In the genomic region with DNA sequence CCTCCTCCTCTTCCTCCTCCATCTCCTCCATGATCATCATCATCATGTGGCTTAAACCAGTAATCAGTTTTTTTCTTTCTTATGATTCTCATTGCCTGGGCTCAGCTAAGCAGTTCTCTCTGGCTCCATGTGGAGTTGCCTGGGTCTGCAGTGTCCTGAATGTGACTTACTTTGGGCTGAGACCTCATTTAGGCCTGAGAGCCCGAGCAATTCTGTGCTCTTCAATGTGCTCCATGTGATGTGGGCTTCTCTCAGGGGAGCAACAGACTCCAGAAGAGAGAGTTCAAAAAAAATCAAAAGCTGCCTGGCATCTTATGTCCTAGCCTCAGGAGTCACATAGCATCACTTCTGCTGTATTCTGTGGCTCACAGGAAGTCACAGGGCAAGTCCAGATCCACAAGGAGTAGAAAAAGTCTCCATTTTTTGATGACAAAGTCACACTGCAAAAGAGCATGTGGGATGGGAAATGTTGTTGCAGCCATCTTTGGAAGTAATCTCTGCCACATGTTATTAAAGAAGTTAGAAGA, we compare ENCODE assay signal across 21 cellular contexts.
DNase-seq lines count a peak whose midpoint lies in the region; ATAC-seq and TF ChIP-seq lines count a peak whose summit lies in the region.
"Had no signal": no experiment of that assay in that cellular context is flagged by ENCODE, and none has a peak within 500 bp of the region (broad histone marks: within the 10 kb centered on the region; RNA-seq: fewer than 3 reads in every experiment).

No MANE protein-coding gene starts in this region.

- no peaks in the 10 kb centered on the region for H3K9me3 Mint-ChIP-seq in GM23338
- H3K9me3 Mint-ChIP-seq in WTC11 = no peaks in the 10 kb centered on the region
- H3K9me3 Mint-ChIP-seq in nephron progenitor cell = no peaks in the 10 kb centered on the region
- H3K9me3 Mint-ChIP-seq: T-cell had no signal

- H3K4me3 Mint-ChIP-seq in GM23338 (no peak overlapping the region), WTC11 (no peak overlapping the region), nephron progenitor cell (no peak overlapping the region)
- H3K4me3 Mint-ChIP-seq: CD4-positive, alpha-beta memory T cell; T-cell had no signal

- POLR2A ChIA-PET in WTC11 (lab: Charles Lee) = no interaction called here

- no peak overlapping the region for H2AFZ ChIP-seq in GM23338
- H2AFZ ChIP-seq: PC-9 had no signal

- H3K4me1 Mint-ChIP-seq in GM23338 = peaks cover 8% of the 10 kb centered on the region; the same call in 2 of the 3 replicates
- H3K4me1 Mint-ChIP-seq in WTC11 = peaks cover 6% of the 10 kb centered on the region
- H3K4me1 Mint-ChIP-seq in nephron progenitor cell = peaks cover 20% of the 10 kb centered on the region
- H3K4me1 Mint-ChIP-seq: CD4-positive, alpha-beta memory T cell; T-cell had no signal

- no peaks in the 10 kb centered on the region for H3K36me3 Mint-ChIP-seq in GM23338 (ENCODE audit: low read depth)
- no peaks in the 10 kb centered on the region for H3K36me3 Mint-ChIP-seq in WTC11
- no peaks in the 10 kb centered on the region for H3K36me3 Mint-ChIP-seq in nephron progenitor cell (ENCODE audit: low read depth)
- H3K36me3 Mint-ChIP-seq: CD4-positive, alpha-beta memory T cell; T-cell had no signal

- CTCF ChIA-PET in WTC11 (lab: Charles Lee) = interaction anchor here (1.7 kb wide), 1 partner anchor 373 kb away, joined by 3 read pairs; no protein-coding TSS in a partner anchor

- ATAC-seq in GM23338 = peak; percentile 57; the same call in 2 of the 3 replicates
- ATAC-seq in WTC11 = no peak; the same call in 1 of the 2 replicates
- ATAC-seq: T-cell had no signal

- H3K4me1 ChIP-seq in GM23338 (ENCODE audit: insufficient read depth) = no peaks in the 10 kb centered on the region
- H3K4me1 ChIP-seq: BLaER1 treated with 17β-estradiol and CSF1 and Interleukin-3, amounts not matched to agents 10 nM and 100 nM had no signal

- H3K36me3 ChIP-seq in GM23338 (ENCODE audit: insufficient read depth) = no peaks in the 10 kb centered on the region
- H3K36me3 ChIP-seq: BLaER1 treated with 17β-estradiol and CSF1 and Interleukin-3, amounts not matched to agents 10 nM and 100 nM had no signal

- H3K27me3 Mint-ChIP-seq in GM23338 (ENCODE audit: insufficient read depth, low read depth, poor library complexity) (peaks cover 4% of the 10 kb centered on the region), WTC11 (ENCODE audit: low read depth) (no peaks in the 10 kb centered on the region), nephron progenitor cell (ENCODE audit: low read depth, poor library complexity) (no peaks in the 10 kb centered on the region)
- H3K27me3 Mint-ChIP-seq: CD4-positive, alpha-beta memory T cell; T-cell had no signal

- H3K27me3 ChIP-seq in GM23338 (ENCODE audit: insufficient read depth) = no peaks in the 10 kb centered on the region
- H3K27me3 ChIP-seq: BLaER1 treated with 17β-estradiol and CSF1 and Interleukin-3, amounts not matched to agents 10 nM and 100 nM had no signal

- H3K79me2 ChIP-seq in GM23338 (replicated peaks; ENCODE audit: insufficient read depth) = no peaks in the 10 kb centered on the region

- DNase-seq in DMS 273 (lab: John Stamatoyannopoulos, UW; ENCODE audit: unreplicated experiment) (peak; percentile 11), GM23338 (ENCODE audit: low spot score) (peak; percentile 2), WTC11 (ENCODE audit: low spot score) (no peak), nephron progenitor cell (no peak), NCI-H2227 treated with DMSO at 0.1 percent for 48 hours (lab: John Stamatoyannopoulos, UW) (no peak)
- DNase-seq in activated T-cell treated with anti-CD3 and anti-CD28 coated beads, Interleukin-2, amount 50 U/mL, for 1 hour = no peak
- DNase-seq in activated CD4-positive, alpha-beta T cell treated with anti-CD3 and anti-CD28 coated beads for 4 hours = no peak
- DNase-seq: CD4-positive, alpha-beta memory T cell; H7; KG1; NCI-H1092 treated with DMSO at 0.1 percent for 48 hours; NCI-H1436 treated with DMSO at 0.1 percent for 48 hours; NCI-H1930; NCI-H446 treated with DMSO at 0.1 percent for 48 hours; NCI-H526 treated with DMSO at 0.1 percent for 48 hours; PC-9; RPMI8226; SHP77; T-cell had no signal

- H3F3A ChIP-seq in GM23338 (replicated peaks; ENCODE audit: low read depth) = no peaks in the 10 kb centered on the region

- H3K9me2 ChIP-seq in GM23338 (ENCODE audit: insufficient read depth) = no peaks in the 10 kb centered on the region

- no peaks in the 10 kb centered on the region for H4K20me1 ChIP-seq in GM23338 (replicated peaks; ENCODE audit: insufficient read depth)
- H4K20me1 ChIP-seq: BLaER1 treated with 17β-estradiol and CSF1 and Interleukin-3, amounts not matched to agents 10 nM and 100 nM had no signal

- H3K27ac ChIP-seq in GM23338 (ENCODE audit: low read depth) = no peak overlapping the region
- H3K27ac ChIP-seq: BLaER1 treated with 17β-estradiol and CSF1 and Interleukin-3, amounts not matched to agents 10 nM and 100 nM; HL-60; PC-9 had no signal

- H3K4me3 ChIP-seq in GM23338 = no peak overlapping the region
- H3K4me3 ChIP-seq: BLaER1 treated with 17β-estradiol and CSF1 and Interleukin-3, amounts not matched to agents 10 nM and 100 nM; PC-9 had no signal

- H3K4me2 ChIP-seq in GM23338 = no peak overlapping the region
- H3K4me2 ChIP-seq: BLaER1 treated with 17β-estradiol and CSF1 and Interleukin-3, amounts not matched to agents 10 nM and 100 nM; PC-9 had no signal

- TF ChIP-seq CTCF in GM23338 (conservative IDR thresholded peaks at IDR 0.05; ENCODE audit: low read depth in 2 of 2) = no peak
- TF ChIP-seq CTCF in WTC11 (IDR thresholded peaks at IDR 0.05) = no peak
- no peak for TF ChIP-seq CTCF in nephron progenitor cell (IDR thresholded peaks at IDR 0.05)

- H3K27ac Mint-ChIP-seq in GM23338 (0 out of 2 replicates have a peak overlapping the region, but pooled peaks have one; percentile 21), WTC11 (peak overlapping the region; percentile 71), nephron progenitor cell (peak overlapping the region; percentile 72)
- H3K27ac Mint-ChIP-seq: CD4-positive, alpha-beta memory T cell; T-cell had no signal

TF ChIP-seq in GM23338, 12 proteins besides CTCF, POLR2A, EP300 and RAD21 (continues in another document):
- TF ChIP-seq REST (IDR thresholded peaks at IDR 0.05; ENCODE audit: unreplicated experiment) (no peak), ZNF331 (CRISPR knock-in tag; IDR thresholded peaks at IDR 0.05; ENCODE audit: low read depth) (no peak), JUNB (IDR thresholded peaks at IDR 0.05; ENCODE audit: unreplicated experiment) (no peak), ZNF114 (CRISPR knock-in tag; IDR thresholded peaks at IDR 0.05) (no peak), NANOG (IDR thresholded peaks at IDR 0.05; ENCODE audit: borderline replicate concordance) (no peak)

TF ChIP-seq in WTC11, 78 proteins besides CTCF, POLR2A, EP300 and RAD21:
- TF ChIP-seq ZNF232 (CRISPR knock-in tag; IDR thresholded peaks at IDR 0.05) = no peak
- TF ChIP-seq AFF4 (CRISPR knock-in tag; IDR thresholded peaks at IDR 0.05; ENCODE audit: borderline replicate concordance) = no peak
- no peak for TF ChIP-seq HMGXB4 (CRISPR knock-in tag; IDR thresholded peaks at IDR 0.05)
- TF ChIP-seq NR3C1 (CRISPR knock-in tag; conservative IDR thresholded peaks at IDR 0.05; ENCODE audit: low read depth) = no peak
- no peak for TF ChIP-seq ATF1 (CRISPR knock-in tag; IDR thresholded peaks at IDR 0.05)

Comparison
In these comparisons a context has a peak if more than half of its experiments do, and no peak if none do; other contexts are left out.
1. DNase-seq: peak in DMS 273 (single experiment) and GM23338 (single experiment); none in WTC11 (single experiment), nephron progenitor cell (single experiment), activated T-cell treated with anti-CD3 and anti-CD28 coated beads, Interleukin-2, amount 50 U/mL, for 1 hour (single experiment), activated CD4-positive, alpha-beta T cell treated with anti-CD3 and anti-CD28 coated beads for 4 hours (0 of 2) and NCI-H2227 treated with DMSO at 0.1 percent for 48 hours (single experiment).
2. H3K27ac Mint-ChIP-seq: peak in every context shown above with its lines; median percentile 72 in nephron progenitor cell; 71 in WTC11; 21 in GM23338.